8 cellular contexts compared by ENCODE assay signal in genomic region chr1:59025898-59026426, GRCh38.
DNase-seq lines count a peak whose midpoint lies in the region; ATAC-seq and TF ChIP-seq lines count a peak whose summit lies in the region.

No MANE protein-coding gene starts in this region.

- ATAC-seq in GM21528 (IDR thresholded peaks at IDR 0.05; ENCODE audit: low FRiP score, unreplicated experiment) (peak; percentile 95), HG03571 (IDR thresholded peaks at IDR 0.05; ENCODE audit: unreplicated experiment) (peak; percentile 86), aorta (ENCODE audit: low FRiP score) (no peak)

- H3K27ac ChIP-seq in mesodermal cell (ENCODE audit: low read depth, low read length, severe bottlenecking): peak overlapping the region; percentile 24
- H3K27ac ChIP-seq in aorta (ENCODE audit: low read depth in 1 of 2, low read length in 2 of 2): no peak overlapping the region

- TF ChIP-seq POLR2A in GM15510 (IDR thresholded peaks at IDR 0.05; ENCODE audit: borderline replicate concordance, extremely low read depth, insufficient read length): peak; percentile 21

- intact Hi-C loops in aorta (cut with DNase I): no loop called here

- DNase-seq in aorta (no peak), H4 (ENCODE audit: low spot score) (no peak), NCI-H1048 (lab: John Stamatoyannopoulos, UW) (no peak), SHP77 (lab: John Stamatoyannopoulos, UW) (no peak)

- H3K9me3 ChIP-seq in mesodermal cell (ENCODE audit: control insufficient read depth, low read length) (no peaks in the 10 kb centered on the region), aorta (ENCODE audit: control insufficient read depth, low read length) (no peaks in the 10 kb centered on the region)

- H3K4me3 ChIP-seq in mesodermal cell (ENCODE audit: extremely low read depth, insufficient read depth, low read length, poor library complexity, severe bottlenecking) (no peak overlapping the region), aorta (ENCODE audit: low read length in 2 of 2) (no peak overlapping the region)

- H3K4me1 ChIP-seq in mesodermal cell (ENCODE audit: control insufficient read depth, insufficient read depth, low read length, poor library complexity, severe bottlenecking) (peaks cover 17% of the 10 kb centered on the region), aorta (ENCODE audit: control insufficient read depth in 1 of 2, insufficient read depth in 2 of 2, low read length in 2 of 2) (no peaks in the 10 kb centered on the region)

- no peaks in the 10 kb centered on the region for H3K27me3 ChIP-seq in aorta (ENCODE audit: control insufficient read depth in 1 of 2, insufficient read depth in 2 of 2, low read length in 1 of 2)

- H3K36me3 ChIP-seq in mesodermal cell (ENCODE audit: control insufficient read depth, insufficient read depth, low read length) (no peaks in the 10 kb centered on the region), aorta (ENCODE audit: control insufficient read depth in 1 of 2, insufficient read depth in 2 of 2, low read length in 1 of 2) (no peaks in the 10 kb centered on the region)

- WGBS in mesodermal cell (ENCODE audit: insufficient coverage in 2 of 2), 2 experiments: 100% methylated on average over 2 of the region's 4 CpGs; no CpG with 5 or more reads in 1 of the 2 experiments
- 48 to 55% methylated on average over 4 of the region's 4 CpGs for WGBS in aorta, 2 donors
